In genomic region chr19:38702278-38702677, GRCh38 we compare ENCODE assay signal across 15 cellular contexts. TPM values are rescaled to one million over a fixed set of nuclear protein-coding genes. Genes with fewer than 3 reads are reported as not detected.
DNase-seq lines count a peak whose midpoint lies in the region; ATAC-seq and TF ChIP-seq lines count a peak whose summit lies in the region.
"Had no signal": no experiment of that assay in that cellular context is flagged by ENCODE, and none has a peak within 500 bp of the region (broad histone marks: within the 10 kb centered on the region; RNA-seq: fewer than 3 reads in every experiment).

No MANE protein-coding gene starts in this region.

- H3K27me3 ChIP-seq in Panc1 (ENCODE audit: control insufficient read depth, insufficient read depth, low read length) = no peaks in the 10 kb centered on the region
- H3K27me3 ChIP-seq in mesenchymal stem cell (ENCODE audit: control insufficient read depth in 1 of 2, insufficient read depth in 1 of 2, low read length in 2 of 2) = no peaks in the 10 kb centered on the region

- H3K9ac ChIP-seq in mesenchymal stem cell (ENCODE audit: low read length) = no peak overlapping the region

- peak overlapping the region; percentile 98 for H3K27ac ChIP-seq in Panc1 (ENCODE audit: low read length)
- peak overlapping the region; percentile 66 for H3K27ac ChIP-seq in mesenchymal stem cell (ENCODE audit: low read length, poor library complexity, severe bottlenecking)
- H3K27ac ChIP-seq in temporal lobe (ENCODE audit: low read depth, low read length) = peak overlapping the region; percentile 54

- peaks cover 3% of the 10 kb centered on the region for H3K79me1 ChIP-seq in mesenchymal stem cell (replicated peaks; ENCODE audit: low read length, poor library complexity, severe bottlenecking)

- CTCF ChIA-PET in Panc1 (lab: Charles Lee) = interaction anchor here (0.5 to 1.6 kb wide), 2 partner anchors 18 to 106 kb away, joined by 3 to 5 read pairs; no protein-coding TSS in a partner anchor

- no peak overlapping the region for H2AFZ ChIP-seq in mesenchymal stem cell (ENCODE audit: low read depth, low read length)

- H3K4me2 ChIP-seq in mesenchymal stem cell (ENCODE audit: low read length, poor library complexity, severe bottlenecking) = no peak overlapping the region

- intact Hi-C loops in Panc1 (cut with micrococcal nuclease; ENCODE audit: unreplicated experiment) = no loop called here
- intact Hi-C loops in CD14-positive monocyte (cut with micrococcal nuclease) = no loop called here

- H3K14ac ChIP-seq in mesenchymal stem cell (ENCODE audit: low read length in 2 of 2) = no peak overlapping the region

- no peak overlapping the region for H2BK5ac ChIP-seq in mesenchymal stem cell (ENCODE audit: low read depth, low read length, poor library complexity, severe bottlenecking)

- H3K36me3 ChIP-seq in Panc1 (ENCODE audit: control insufficient read depth, insufficient read depth, low read length) (peaks cover 62% of the 10 kb centered on the region), mesenchymal stem cell (ENCODE audit: control insufficient read depth in 1 of 2, insufficient read depth in 2 of 2, low read depth in 1 of 2, low read length in 2 of 2) (peaks cover 70 to 95% of the 10 kb centered on the region in 2 experiments)

- in situ Hi-C loops in Panc1 (cut with HindIII; ENCODE audit: low pct_unique_long_range_greater_than_20kb, low sequenced_read_pairs) = loop anchor here (5.0 kb wide), 1 partner anchor 155 kb away; no protein-coding TSS in a partner anchor

- DNase-seq in Panc1 (ENCODE audit: low read depth, low spot score) (no peak), chondrocyte (ENCODE audit: low spot score) (no peak), mesenchymal stem cell (no peak), EL (no peak), CD14-positive monocyte (ENCODE audit: low spot score) (no peak)
- DNase-seq: activated CD4-positive, CD25-positive, alpha-beta regulatory T cell; activated naive CD4-positive, alpha-beta T cell treated with Interleukin-2 at 50 U/mL for 16 hours; CD8-positive, alpha-beta T cell; erythroblast; NCI-H446; stimulated activated CD4-positive, alpha-beta T cell treated with anti-CD3 and anti-CD28 coated beads, Interleukin-2, amount 100 ng/mL, for 24 hours; T-cell had no signal

- WGBS in mesenchymal stem cell = 90% methylated on average over 14 of the region's 14 CpGs

- H3K27me3 Mint-ChIP-seq in chondrocyte (ENCODE audit: low read depth) (no peaks in the 10 kb centered on the region), CD14-positive monocyte (ENCODE audit: low read depth in 3 of 3) (no peaks in the 10 kb centered on the region)
- H3K27me3 Mint-ChIP-seq: T-cell had no signal

- H3K4me1 Mint-ChIP-seq in chondrocyte (ENCODE audit: low read depth) (peaks cover 66% of the 10 kb centered on the region), CD14-positive monocyte (peaks cover 20% of the 10 kb centered on the region)

- H3K36me3 Mint-ChIP-seq in chondrocyte (ENCODE audit: low read depth) (peaks cover 30% of the 10 kb centered on the region), CD14-positive monocyte (peaks cover 69 to 85% of the 10 kb centered on the region in 2 donors)

- H2AK5ac ChIP-seq in mesenchymal stem cell (ENCODE audit: low read length, severe bottlenecking) = no peak overlapping the region

- H3K4me1 ChIP-seq in Panc1 (ENCODE audit: control insufficient read depth, insufficient read depth, low read length) (peaks cover 88% of the 10 kb centered on the region), mesenchymal stem cell (ENCODE audit: control insufficient read depth, insufficient read depth, low read depth, low read length) (peaks cover 64% of the 10 kb centered on the region)

- TF ChIP-seq CTCF in Panc1 (IDR thresholded peaks at IDR 0.05) (no peak), chondrocyte (IDR thresholded peaks at IDR 0.05) (no peak), CD14-positive monocyte (IDR thresholded peaks at IDR 0.05) (no peak)

- H2BK12ac ChIP-seq in mesenchymal stem cell (ENCODE audit: low read length in 2 of 2) = no peak overlapping the region

- no peak overlapping the region for H3K4ac ChIP-seq in mesenchymal stem cell (ENCODE audit: low read depth in 1 of 2, low read length in 2 of 2)

- no peak overlapping the region for H3K23ac ChIP-seq in mesenchymal stem cell (ENCODE audit: low read length in 2 of 2)

- H3K9me3 Mint-ChIP-seq in chondrocyte (ENCODE audit: low read depth) (no peaks in the 10 kb centered on the region), CD14-positive monocyte (peaks cover 0 to 1% (median 0%) of the 10 kb centered on the region in 7 donors)
- H3K9me3 Mint-ChIP-seq: CD8-positive, alpha-beta T cell; T-cell had no signal

- H4K91ac ChIP-seq in mesenchymal stem cell (ENCODE audit: low read length) = no peak overlapping the region

- no peak overlapping the region for H2BK120ac ChIP-seq in mesenchymal stem cell (ENCODE audit: low read depth, low read length)

- H3K9me3 ChIP-seq in Panc1 (ENCODE audit: control insufficient read depth, insufficient read depth, low read depth, low read length) = no peaks in the 10 kb centered on the region
- no peaks in the 10 kb centered on the region for H3K9me3 ChIP-seq in mesenchymal stem cell (ENCODE audit: control insufficient read depth, low read length)

- H3K27ac Mint-ChIP-seq in chondrocyte (ENCODE audit: unreplicated experiment) (peak overlapping the region; percentile 70), CD14-positive monocyte (no peak overlapping the region)
- H3K27ac Mint-ChIP-seq: CD8-positive, alpha-beta T cell; T-cell had no signal

- no peak overlapping the region for H3K18ac ChIP-seq in mesenchymal stem cell (ENCODE audit: low read depth in 1 of 2, low read length in 2 of 2)

- no TSS peak for BruUV-seq in Panc1 (replicated peaks; lab: Mats Ljungman, UMichigan)

- H4K8ac ChIP-seq in mesenchymal stem cell (ENCODE audit: low read length) = no peak overlapping the region

- POLR2A ChIA-PET in Panc1 (lab: Charles Lee) = interaction anchor here (1.3 kb wide), 1 partner anchor 9 kb away, joined by 3 read pairs; no protein-coding TSS in a partner anchor

- H3K4me3 ChIP-seq in Panc1 (ENCODE audit: low read depth in 2 of 2, low read length in 2 of 2) = no peak overlapping the region
- H3K4me3 ChIP-seq in mesenchymal stem cell (ENCODE audit: insufficient read depth in 1 of 2, low read depth in 1 of 2, low read length in 2 of 2) = no peak overlapping the region

- no peak overlapping the region for H2BK15ac ChIP-seq in mesenchymal stem cell (ENCODE audit: low read depth, poor library complexity, severe bottlenecking)

- no peak for ATAC-seq in Panc1
- no peak for ATAC-seq in GM21447 (IDR thresholded peaks at IDR 0.05; ENCODE audit: unreplicated experiment)
- ATAC-seq in HG03469 (IDR thresholded peaks at IDR 0.05; ENCODE audit: unreplicated experiment) = no peak
- ATAC-seq: CD8-positive, alpha-beta T cell; T-cell had no signal

- H3K4me3 Mint-ChIP-seq in chondrocyte (ENCODE audit: unreplicated experiment) (no peak overlapping the region), CD14-positive monocyte (no peak overlapping the region)
- H3K4me3 Mint-ChIP-seq: CD8-positive, alpha-beta T cell; T-cell had no signal

RNA-seq across cellular contexts. Expression of gene CAPN12, which starts 42.0 kb away (rescaled TPM):
- 58.5 TPM for total RNA-seq in Panc1 (2021; ENCODE audit: unreplicated experiment)
- polyA plus RNA-seq in Panc1 (2012; ENCODE audit: insufficient read length) = 81.4 TPM
- total RNA-seq in chondrocyte = 0.40 to 0.44 TPM (median 0.44 TPM) in 3 replicates
- polyA plus RNA-seq in mesenchymal stem cell (2013, experiment 1 of 2) = 1.6 TPM
- 1.5 TPM for polyA plus RNA-seq in mesenchymal stem cell (2013, experiment 2 of 2)
- total RNA-seq in temporal lobe = 0.25 TPM
- polyA plus RNA-seq in CD14-positive monocyte = not detected

RNA-seq across cellular contexts. Expression of gene ACTN4, which starts 54.8 kb away (rescaled TPM):
- 3,297 TPM for total RNA-seq in Panc1 (2021; ENCODE audit: unreplicated experiment)
- 5,405 TPM for polyA plus RNA-seq in Panc1 (2012; ENCODE audit: insufficient read length)
- total RNA-seq in chondrocyte = 641 to 921 TPM (median 917 TPM) in 3 replicates
- 259 TPM for polyA plus RNA-seq in mesenchymal stem cell (2013, experiment 1 of 2)
- polyA plus RNA-seq in mesenchymal stem cell (2013, experiment 2 of 2) = 250 TPM
- 51.9 TPM for total RNA-seq in temporal lobe
- 10 to 100 TPM in 1 of 2 donors, 1 to 10 TPM in 1; 8.4 to 16.0 TPM for polyA plus RNA-seq in CD14-positive monocyte

Comparison
In these comparisons a context has a peak if more than half of its experiments do, and no peak if none do; other contexts are left out.
1. RNA of gene CAPN12, which starts 42.0 kb away (total RNA-seq): 58.5 TPM in Panc1 (single experiment); 0.40 to 0.44 TPM in chondrocyte and 0.25 TPM in temporal lobe (single experiment); every median in the first group is over 10 times any median in the second.
2. RNA of gene ACTN4, which starts 54.8 kb away (total RNA-seq): 3,297 TPM in Panc1 (single experiment) and 641 to 921 TPM in chondrocyte; 51.9 TPM in temporal lobe (single experiment); every median in the first group is over 10 times any median in the second.
3. Peak in every context shown above with its lines, with median percentiles within 50 percentile points of each other: H3K27ac ChIP-seq.